In genomic region chr2:145025382-145025781, GRCh38 we compare ENCODE assay signal across 24 cellular contexts.
"Had no signal": no experiment of that assay in that cellular context is flagged by ENCODE, and none has a peak within 500 bp of the region (broad histone marks: within the 10 kb centered on the region; RNA-seq: fewer than 3 reads in every experiment).

No MANE protein-coding gene starts in this region.

- FAIRE-seq: endometrium, frontal cortex had no signal

- H3K9me3 ChIP-seq: esophagus squamous epithelium, lower lobe of right lung, prostate gland, right atrium auricular region, thyroid gland had no signal

- H3K4me1 ChIP-seq: lower lobe of right lung, parathyroid adenoma, prostate gland, thyroid gland had no signal

- H3K36me3 ChIP-seq: esophagus squamous epithelium, lower lobe of right lung, prostate gland, right atrium auricular region, thyroid gland had no signal

- H3K27ac ChIP-seq: esophagus squamous epithelium, lower lobe of right lung, parathyroid adenoma, prostate gland, right atrium auricular region, thyroid gland had no signal

- H3K4me3 ChIP-seq: esophagus squamous epithelium, lower lobe of right lung, prostate gland, right atrium auricular region, smooth muscle cell, thyroid gland had no signal

- H3K9ac ChIP-seq: parathyroid adenoma had no signal

- DNase-seq: cortex of kidney; effector memory CD8-positive, alpha-beta T cell; erythroblast; esophagus squamous epithelium; hypothalamus; immature natural killer cell; islet precursor cell; left ventricle myocardium superior; lower lobe of right lung; natural killer cell; occipital lobe; stimulated activated CD4-positive, alpha-beta T cell treated with anti-CD3 and anti-CD28 coated beads, Interleukin-12 subunit alpha, Interleukin-12 subunit beta, amount 100 ng/mL, for 4 hours; stimulated activated CD4-positive, alpha-beta T cell treated with anti-CD3 and anti-CD28 coated beads, Interleukin-1b, Interleukin-23, amount 100 ng/mL, for 48 hours; stimulated activated CD4-positive, alpha-beta T cell treated with anti-CD3 and anti-CD28 coated beads, Interleukin-4, amount 100 ng/mL, for 1 hour; stimulated activated CD8-positive, alpha-beta memory T cell treated with anti-CD3 and anti-CD28 coated beads, Interleukin-4, amount 100 ng/mL, for 48 hours; stimulated activated naive CD4-positive, alpha-beta T cell; stimulated activated naive CD8-positive, alpha-beta T cell treated with anti-CD3 and anti-CD28 coated beads, Interleukin-15, amount 100 ng/mL, for 72 hours; thyroid gland had no signal
